ENCODE assay signal across 25 cellular contexts in genomic region chr13:37453246-37453645, GRCh38.
DNase-seq lines count a peak whose midpoint lies in the region; ATAC-seq, FAIRE-seq and TF ChIP-seq lines count a peak whose summit lies in the region.
"Had no signal": no experiment of that assay in that cellular context is flagged by ENCODE, and none has a peak within 500 bp of the region (broad histone marks: within the 10 kb centered on the region; RNA-seq: fewer than 3 reads in every experiment).

No MANE protein-coding gene starts in this region.

- no peak for TF ChIP-seq CTCF in fibroblast of mammary gland (conservative IDR thresholded peaks at IDR 0.05; ENCODE audit: control insufficient read depth, insufficient read depth, low read depth, low read length)

- in situ Hi-C loops in SK-MEL-5 (cut with HindIII; ENCODE audit: low pct_unique_long_range_greater_than_20kb, low sequenced_read_pairs): no loop called here

- ATAC-seq in GM18907 (IDR thresholded peaks at IDR 0.05; ENCODE audit: unreplicated experiment) (no peak), GM21515 (IDR thresholded peaks at IDR 0.05; ENCODE audit: unreplicated experiment) (no peak)
- ATAC-seq: activated CD4-positive, CD25-positive, alpha-beta regulatory T cell treated with anti-CD3 and anti-CD28 coated beads, Interleukin-2, amount 50 U/mL, for 24 hours; lower lobe of right lung; stimulated activated memory B cell treated with anti-CD40 and anti-IgM and Interleukin-4, amounts not matched to agents 10 μg/mL and 1 μg/mL and 100 μg/mL, for 72 hours had no signal

- no peak overlapping the region for H3K4me3 ChIP-seq in fibroblast of mammary gland (ENCODE audit: control insufficient read depth, low read depth, low read length)
- no peak overlapping the region for H3K4me3 ChIP-seq in skeletal muscle cell (ENCODE audit: low read depth, low read length)
- H3K4me3 ChIP-seq: hepatocyte, lower lobe of right lung, PC-9, transverse colon had no signal

- DNase-seq in GM03348 (ENCODE audit: low spot score) (peak; percentile 41), SK-MEL-5 (ENCODE audit: low read depth, low spot score) (peak; percentile 6), fibroblast of mammary gland (ENCODE audit: low read depth) (peak; percentile 90), skeletal muscle cell (ENCODE audit: low read depth) (peak; percentile 67), H54 (ENCODE audit: insufficient read length, low spot score) (no peak)
- DNase-seq: activated CD4-positive, alpha-beta T cell treated with anti-CD3 and anti-CD28 coated beads, Interleukin-2, amount 50 U/mL, for 4 hours; activated naive CD4-positive, alpha-beta T cell treated with Interleukin-2 at 50 U/mL for 16 hours; C1 segment of cervical spinal cord; Caco-2; foreskin melanocyte; GF-D8; GOT3; KG1; lower lobe of right lung; NCI-H1930; NCI-H526 treated with DMSO at 0.1 percent for 48 hours; PC-9; SHP77; transverse colon had no signal

- no peak for FAIRE-seq in H54 (lab: Jason Lieb, UNC)
- FAIRE-seq: endothelial cell of umbilical vein had no signal

- no peak for TF ChIP-seq POLR2A in H54 (IDR thresholded peaks at IDR 0.05; ENCODE audit: low read depth, low read length)
